ENCODE assay signal across 30 cellular contexts in the genomic region with DNA sequence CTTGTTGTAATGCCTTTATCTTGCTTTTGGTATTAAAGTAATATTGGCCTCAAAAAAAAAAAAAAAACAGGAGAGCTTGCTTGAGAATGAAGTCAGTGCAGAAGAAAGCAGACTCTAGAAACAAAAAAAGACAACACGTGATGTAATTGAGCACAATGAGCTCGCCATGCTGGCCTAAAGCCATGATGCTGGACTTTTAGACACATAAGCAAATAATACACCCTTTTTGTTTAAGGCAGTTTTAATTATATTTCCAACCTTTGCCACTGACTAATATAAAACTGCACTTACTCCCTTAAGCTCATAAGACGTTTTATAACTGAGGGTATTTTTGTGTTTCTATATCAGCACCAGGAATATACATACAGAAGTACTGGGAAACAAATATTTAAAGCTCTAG.
"Had no signal": no experiment of that assay in that cellular context is flagged by ENCODE, and none has a peak within 500 bp of the region (broad histone marks: within the 10 kb centered on the region; RNA-seq: fewer than 3 reads in every experiment).

No MANE protein-coding gene starts in this region.

- ATAC-seq: foreskin keratinocyte; heart right ventricle; left lung; lower lobe of right lung; stimulated activated effector memory CD8-positive, alpha-beta T cell treated with anti-CD3 and anti-CD28 coated beads, Interleukin-12 subunit alpha, Interleukin-12 subunit beta, amount 100 ng/mL, for 72 hours had no signal

- H3K9me3 Mint-ChIP-seq: stimulated activated effector memory CD8-positive, alpha-beta T cell treated with anti-CD3 and anti-CD28 coated beads, Interleukin-12 subunit alpha, Interleukin-12 subunit beta, amount 100 ng/mL, for 72 hours had no signal

- H3K4me3 Mint-ChIP-seq: activated naive CD8-positive, alpha-beta T cell; brain; nephron progenitor cell; stimulated activated effector memory CD8-positive, alpha-beta T cell treated with anti-CD3 and anti-CD28 coated beads, Interleukin-12 subunit alpha, Interleukin-12 subunit beta, amount 100 ng/mL, for 72 hours; stimulated activated naive CD8-positive, alpha-beta T cell treated with anti-CD3 and anti-CD28 coated beads, Interleukin-15, Interleukin-2, amounts not matched to agents 100 ng/mL and 50 ng/mL, for 24 hours had no signal

- H3K4me3 ChIP-seq: adrenal gland, ascending aorta, cardiac muscle cell, colonic mucosa, heart right ventricle, left lung, lower lobe of right lung, ovary, sigmoid colon, upper lobe of left lung, vagina had no signal

- H3K36me3 ChIP-seq: adrenal gland, ascending aorta, cardiac muscle cell, colonic mucosa, heart right ventricle, left lung, lower lobe of right lung, neutrophil, ovary, sigmoid colon, upper lobe of left lung, vagina had no signal

- H3K27ac Mint-ChIP-seq: activated naive CD8-positive, alpha-beta T cell; brain; nephron progenitor cell; progenitor cell of endocrine pancreas; stimulated activated effector memory CD8-positive, alpha-beta T cell treated with anti-CD3 and anti-CD28 coated beads, Interleukin-12 subunit alpha, Interleukin-12 subunit beta, amount 100 ng/mL, for 72 hours; stimulated activated naive CD8-positive, alpha-beta T cell treated with anti-CD3 and anti-CD28 coated beads, Interleukin-15, Interleukin-2, amounts not matched to agents 100 ng/mL and 50 ng/mL, for 24 hours had no signal

- H3K27ac ChIP-seq: adrenal gland, ascending aorta, cardiac muscle cell, colonic mucosa, foreskin keratinocyte, heart right ventricle, left lung, lower lobe of right lung, neutrophil, ovary, sigmoid colon, upper lobe of left lung, vagina, VCaP had no signal

- H3K9me3 ChIP-seq: adrenal gland, ascending aorta, colonic mucosa, heart right ventricle, left lung, lower lobe of right lung, neutrophil, ovary, sigmoid colon, upper lobe of left lung, vagina had no signal

- H3K4me1 Mint-ChIP-seq: brain; nephron progenitor cell; stimulated activated effector memory CD8-positive, alpha-beta T cell treated with anti-CD3 and anti-CD28 coated beads, Interleukin-12 subunit alpha, Interleukin-12 subunit beta, amount 100 ng/mL, for 72 hours had no signal

- DNase-seq: activated CD4-positive, alpha-beta T cell treated with anti-CD3 and anti-CD28 coated beads for 4 hours; activated CD4-positive, alpha-beta T cell treated with anti-CD3 and anti-CD28 coated beads, Interleukin-2, amount 50 U/mL, for 4 hours; activated effector memory CD4-positive, alpha-beta T cell treated with Interleukin-2 at 50 U/mL for 16 hours; activated naive CD4-positive, alpha-beta T cell treated with Interleukin-2 at 50 U/mL for 16 hours; adrenal gland; cerebellar nuclear complex; colonic mucosa; effector CD8-positive, alpha-beta T cell; foreskin keratinocyte; heart right ventricle; left lung; lower lobe of right lung; mesendoderm; nephron progenitor cell; sigmoid colon; small intestine; stimulated activated CD4-positive, alpha-beta T cell treated with anti-CD3 and anti-CD28 coated beads, Interleukin-4, amount 100 ng/mL, for 24 hours; T-helper 9 cell; upper lobe of left lung had no signal

- H3K27me3 Mint-ChIP-seq: brain; stimulated activated naive CD8-positive, alpha-beta T cell treated with anti-CD3 and anti-CD28 coated beads, Interleukin-15, Interleukin-2, amounts not matched to agents 100 ng/mL and 50 ng/mL, for 24 hours had no signal

- H3K36me3 Mint-ChIP-seq: activated naive CD8-positive, alpha-beta T cell; brain; stimulated activated effector memory CD8-positive, alpha-beta T cell treated with anti-CD3 and anti-CD28 coated beads, Interleukin-12 subunit alpha, Interleukin-12 subunit beta, amount 100 ng/mL, for 72 hours had no signal

- H3K27me3 ChIP-seq: ascending aorta, cardiac muscle cell, colonic mucosa, foreskin keratinocyte, left lung, neutrophil, ovary, sigmoid colon, upper lobe of left lung, vagina had no signal

- H3K4me1 ChIP-seq: adrenal gland, ascending aorta, colonic mucosa, foreskin keratinocyte, heart right ventricle, left lung, lower lobe of right lung, sigmoid colon, upper lobe of left lung, vagina had no signal
